In the genomic region with DNA sequence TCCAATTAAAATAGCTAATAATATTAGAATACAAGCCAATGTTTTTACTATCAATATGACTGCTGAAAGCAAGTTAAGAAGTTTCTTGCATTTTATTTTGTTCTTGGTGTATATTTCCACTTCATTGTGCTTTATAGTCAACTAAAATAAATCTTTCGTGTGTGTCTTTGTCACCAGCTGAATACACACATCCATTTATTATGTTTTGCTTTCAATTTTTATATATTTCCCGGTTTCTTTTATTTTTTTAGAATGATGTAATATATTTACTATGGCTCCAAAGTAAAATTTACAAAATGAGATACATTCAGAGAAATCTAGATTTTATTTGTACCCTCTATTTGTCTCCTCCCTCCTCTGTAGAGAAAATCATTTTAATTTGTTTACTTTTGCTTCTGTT, we compare ENCODE assay signal across 35 cellular contexts.
"Had no signal": no experiment of that assay in that cellular context is flagged by ENCODE, and none has a peak within 500 bp of the region (broad histone marks: within the 10 kb centered on the region; RNA-seq: fewer than 3 reads in every experiment).

No MANE protein-coding gene starts in this region.

- H3K27me3 Mint-ChIP-seq: activated CD4-positive, alpha-beta T cell treated with anti-CD3 and anti-CD28 coated beads, Interleukin-2, amount 10 ng/mL, durations not matched to agents 24 days and 14 days had no signal

- H3K4me3 ChIP-seq: adrenal gland, body of pancreas, breast epithelium had no signal

- H3K9me3 Mint-ChIP-seq: activated B cell treated with CpG ODN at 0.5 μM for 24 hours; activated CD4-positive, alpha-beta memory T cell treated with anti-CD3 and anti-CD28 coated beads for 36 hours; activated CD4-positive, alpha-beta T cell treated with anti-CD3 and anti-CD28 coated beads, Interleukin-2, amount 10 ng/mL, durations not matched to agents 24 days and 14 days; activated CD8-positive, alpha-beta T cell treated with anti-CD3 and anti-CD28 coated beads for 36 hours; activated naive CD4-positive, alpha-beta T cell treated with anti-CD3 and anti-CD28 coated beads for 36 hours; activated naive CD4-positive, alpha-beta T cell treated with anti-CD3 and anti-CD28 coated beads, Interleukin-2, amount 50 U/mL, for 72 hours; activated naive CD8-positive, alpha-beta T cell treated with anti-CD3 and anti-CD28 coated beads for 36 hours; activated T-cell treated with anti-CD3 and anti-CD28 coated beads, Interleukin-2, amount 50 U/mL, for 72 hours; activated T-helper 1 cell treated with anti-CD3 and anti-CD28 coated beads, Interleukin-12 subunit alpha, Interleukin-12 subunit beta, Interleukin-2, Interleukin-4 antibody, amounts not matched to agents 30 ng/mL and 10 ng/mL and 1 ng/mL, durations not matched to agents 14 hours and 24 hours and 36 hours; activated T-helper 17 cell treated with anti-CD3 and anti-CD28 coated beads, Interleukin-2, amount 50 U/mL, for 72 hours; T-helper 1 cell treated with Interleukin-12 subunit alpha and Interleukin-12 subunit beta and Interleukin-4 antibody, amounts not matched to agents 30 μg/mL and 1 μg/mL, for 36 hours; T-helper 2 cell treated with Interferon-gamma antibody and Interleukin-4, amounts not matched to agents 5 μg/mL and 100 μg/mL, for 36 hours had no signal

- H3K4me1 Mint-ChIP-seq: activated B cell treated with CpG ODN at 0.5 μM for 24 hours; activated CD4-positive, alpha-beta T cell treated with anti-CD3 and anti-CD28 coated beads, Interleukin-2, amount 10 ng/mL, durations not matched to agents 24 days and 14 days; activated naive CD8-positive, alpha-beta T cell treated with anti-CD3 and anti-CD28 coated beads for 36 hours; activated T-helper 17 cell treated with anti-CD3 and anti-CD28 coated beads, Interleukin-2, amount 50 U/mL, for 72 hours had no signal

- H3K27ac ChIP-seq: adrenal gland, body of pancreas, brain microvascular endothelial cell, breast epithelium, VCaP had no signal

- H3K36me3 Mint-ChIP-seq: activated CD4-positive, alpha-beta memory T cell treated with anti-CD3 and anti-CD28 coated beads for 36 hours; activated naive CD4-positive, alpha-beta T cell treated with anti-CD3 and anti-CD28 coated beads, Interleukin-2, amount 50 U/mL, for 72 hours; activated naive CD8-positive, alpha-beta T cell treated with anti-CD3 and anti-CD28 coated beads for 36 hours had no signal

- FAIRE-seq: astrocyte, colon had no signal

- ATAC-seq: activated CD8-positive, alpha-beta T cell treated with anti-CD3 and anti-CD28 coated beads for 36 hours; activated naive CD4-positive, alpha-beta T cell treated with anti-CD3 and anti-CD28 coated beads, Interleukin-2, amount 50 U/mL, for 72 hours; activated T-cell treated with anti-CD3 and anti-CD28 coated beads, Interleukin-2, amount 50 U/mL, for 72 hours; activated T-helper 17 cell treated with anti-CD3 and anti-CD28 coated beads, Interleukin-2, amount 50 U/mL, for 72 hours; body of pancreas had no signal

- DNase-seq: activated B cell treated with CpG ODN at 0.5 μM for 24 hours; activated CD4-positive, alpha-beta memory T cell treated with anti-CD3 and anti-CD28 coated beads for 36 hours; activated CD4-positive, alpha-beta T cell treated with anti-CD3 and anti-CD28 coated beads for 4 hours; activated CD4-positive, alpha-beta T cell treated with anti-CD3 and anti-CD28 coated beads, Interleukin-2, amount 10 ng/mL, durations not matched to agents 24 days and 14 days; activated CD4-positive, alpha-beta T cell treated with anti-CD3 and anti-CD28 coated beads, Interleukin-2, amount 50 U/mL, for 1 hour; activated CD4-positive, alpha-beta T cell treated with anti-CD3 and anti-CD28 coated beads, Interleukin-2, amount 50 U/mL, for 4 hours; activated CD4-positive, CD25-positive, alpha-beta regulatory T cell treated with anti-CD3 and anti-CD28 coated beads, Interleukin-2, amount 50 U/mL, for 72 hours; activated CD8-positive, alpha-beta memory T cell treated with anti-CD3 and anti-CD28 coated beads, Interleukin-2, amount 50 U/mL, for 4 hours; activated CD8-positive, alpha-beta T cell treated with anti-CD3 and anti-CD28 coated beads for 36 hours; activated effector memory CD4-positive, alpha-beta T cell treated with anti-CD3 and anti-CD28 coated beads, Interleukin-2, amount 50 U/mL, for 16 hours; activated gamma-delta T cell treated with Interleukin-2 at 50 U/mL for 16 hours; activated naive CD4-positive, alpha-beta T cell; activated naive CD4-positive, alpha-beta T cell treated with anti-CD3 and anti-CD28 coated beads for 36 hours; activated naive CD4-positive, alpha-beta T cell treated with anti-CD3 and anti-CD28 coated beads, Interleukin-2, amount 50 U/mL, for 16 hours; activated naive CD8-positive, alpha-beta T cell treated with anti-CD3 and anti-CD28 coated beads for 36 hours; activated T-cell treated with anti-CD3 and anti-CD28 coated beads for 4 hours; activated T-cell treated with anti-CD3 and anti-CD28 coated beads, Interleukin-2, amount 50 U/mL, for 1 hour; activated T-cell treated with anti-CD3 and anti-CD28 coated beads, Interleukin-2, amount 50 U/mL, for 72 hours; adrenal gland; amniotic stem cell; aorta; body of pancreas; brain microvascular endothelial cell; central memory CD4-positive, alpha-beta T cell; T-helper 2 cell; T-helper 9 cell had no signal

- H3K4me3 Mint-ChIP-seq: activated B cell treated with CpG ODN at 0.5 μM for 24 hours; activated CD4-positive, alpha-beta memory T cell treated with anti-CD3 and anti-CD28 coated beads for 36 hours; activated CD4-positive, alpha-beta T cell treated with anti-CD3 and anti-CD28 coated beads, Interleukin-2, amount 10 ng/mL, durations not matched to agents 24 days and 14 days; activated CD8-positive, alpha-beta T cell treated with anti-CD3 and anti-CD28 coated beads for 36 hours; activated naive CD4-positive, alpha-beta T cell treated with anti-CD3 and anti-CD28 coated beads for 36 hours; activated naive CD8-positive, alpha-beta T cell treated with anti-CD3 and anti-CD28 coated beads for 36 hours; activated T-cell treated with anti-CD3 and anti-CD28 coated beads, Interleukin-2, amount 50 U/mL, for 72 hours; activated T-helper 1 cell treated with anti-CD3 and anti-CD28 coated beads, Interleukin-12 subunit alpha, Interleukin-12 subunit beta, Interleukin-2, Interleukin-4 antibody, amounts not matched to agents 30 ng/mL and 10 ng/mL and 1 ng/mL, durations not matched to agents 14 hours and 24 hours and 36 hours; activated T-helper 17 cell treated with anti-CD3 and anti-CD28 coated beads, Interleukin-2, amount 50 U/mL, for 72 hours; T-helper 1 cell treated with Interleukin-12 subunit alpha and Interleukin-12 subunit beta and Interleukin-4 antibody, amounts not matched to agents 30 μg/mL and 1 μg/mL, for 36 hours; T-helper 2 cell treated with Interferon-gamma antibody and Interleukin-4, amounts not matched to agents 5 μg/mL and 100 μg/mL, for 36 hours had no signal
